In the genomic region with DNA sequence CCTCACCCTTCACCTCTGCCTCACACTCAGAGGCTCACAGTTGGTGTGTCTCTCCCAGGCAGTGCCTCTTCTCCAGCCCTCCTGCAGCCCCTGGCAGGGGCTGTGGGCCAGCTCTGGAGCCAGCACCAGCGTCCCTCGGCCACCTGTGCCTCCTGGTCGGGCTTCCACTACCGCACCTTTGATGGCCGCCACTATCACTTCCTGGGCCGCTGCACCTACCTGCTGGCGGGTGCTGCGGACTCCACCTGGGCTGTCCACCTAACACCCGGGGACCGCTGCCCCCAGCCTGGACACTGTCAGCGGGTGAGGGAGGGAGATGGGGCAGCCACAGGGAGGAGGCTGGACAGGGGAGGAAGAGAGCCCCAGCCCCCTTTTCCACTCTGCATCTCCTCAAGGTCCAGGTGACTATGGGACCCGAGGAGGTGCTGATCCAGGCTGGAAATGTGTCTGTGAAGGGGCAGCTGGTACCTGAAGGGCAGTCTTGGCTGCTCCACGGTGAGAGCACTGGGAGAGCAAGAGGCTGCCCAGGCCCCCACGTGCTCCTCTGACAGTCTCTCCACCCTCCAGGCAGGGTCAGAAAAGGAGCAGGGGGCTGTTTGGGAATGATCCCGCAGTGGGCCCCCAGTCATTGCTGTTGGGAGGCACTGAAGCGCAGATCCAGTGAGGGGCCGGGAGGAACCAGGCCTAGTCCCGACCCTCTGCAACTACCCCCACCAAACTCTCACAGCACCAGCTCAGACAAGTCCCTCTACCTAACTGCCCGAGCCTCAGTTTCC, we compare ENCODE assay signal across 31 cellular contexts. TPM values are rescaled to one million over a fixed set of nuclear protein-coding genes. Genes with fewer than 3 reads are reported as not detected.
"Had no signal": no experiment of that assay in that cellular context is flagged by ENCODE, and none has a peak within 500 bp of the region (broad histone marks: within the 10 kb centered on the region; RNA-seq: fewer than 3 reads in every experiment).

No MANE protein-coding gene starts in this region.

- H3K4me1 ChIP-seq: colonic mucosa had no signal

- H3K27me3 ChIP-seq: adrenal gland, body of pancreas, colonic mucosa, thyroid gland had no signal

- H3K36me3 ChIP-seq: adrenal gland, colonic mucosa, lower lobe of right lung, neutrophil, thyroid gland had no signal

- H3K36me3 Mint-ChIP-seq: activated naive CD4-positive, alpha-beta T cell treated with anti-CD3 and anti-CD28 coated beads, Interleukin-2, amount 50 U/mL, for 72 hours; natural killer cell treated with Interleukin-12 subunit alpha and Interleukin-12 subunit beta and Interleukin-15 and Interleukin-18, amount 100 ng/mL, for 72 hours; stimulated activated memory B cell treated with anti-CD40 and anti-IgM and Interleukin-4, amounts not matched to agents 10 μg/mL and 1 μg/mL and 100 μg/mL, for 72 hours; WTC11 had no signal

- H3K9me3 ChIP-seq: adrenal gland, body of pancreas, colonic mucosa, lower lobe of right lung, mucosa of descending colon, neutrophil, thyroid gland had no signal

- ATAC-seq: activated naive CD4-positive, alpha-beta T cell treated with anti-CD3 and anti-CD28 coated beads, Interleukin-2, amount 50 U/mL, for 72 hours; activated T-cell treated with anti-CD3 and anti-CD28 coated beads, Interleukin-2, amount 50 U/mL, for 4 hours; body of pancreas; left colon; lower lobe of right lung; mucosa of descending colon; natural killer cell treated with Interleukin-12 subunit alpha and Interleukin-12 subunit beta and Interleukin-15 and Interleukin-18, amount 100 ng/mL, for 72 hours; sciatic nerve; stimulated activated memory B cell treated with anti-CD40 and anti-IgM and Interleukin-4, amounts not matched to agents 10 μg/mL and 1 μg/mL and 100 μg/mL, for 72 hours; stimulated activated naive CD8-positive, alpha-beta T cell treated with anti-CD3 and anti-CD28 coated beads, Interleukin-15, amount 100 ng/mL, for 72 hours; T-helper 17 cell; WTC11 had no signal

- H3K9me3 Mint-ChIP-seq: activated CD4-positive, alpha-beta memory T cell treated with anti-CD3 and anti-CD28 coated beads, Interleukin-2, amount 10 ng/mL, durations not matched to agents 7 days and 5 days; activated CD4-positive, alpha-beta T cell treated with anti-CD3 and anti-CD28 coated beads, Interleukin-2, amount 10 ng/mL, durations not matched to agents 7 days and 5 days; activated naive CD4-positive, alpha-beta T cell treated with anti-CD3 and anti-CD28 coated beads, Interleukin-2, amount 50 U/mL, for 72 hours; activated T-cell treated with anti-CD3 and anti-CD28 coated beads, Interleukin-2, amount 50 U/mL, for 4 hours; activated T-helper 2 cell treated with anti-CD3 and anti-CD28 coated beads, Interferon-gamma antibody, Interleukin-2, Interleukin-4, amounts not matched to agents 10 μg/mL and 5 μg/mL and 100 μg/mL, durations not matched to agents 14 hours and 24 hours and 36 hours; natural killer cell treated with Interleukin-12 subunit alpha and Interleukin-12 subunit beta and Interleukin-15 and Interleukin-18, amount 100 ng/mL, for 72 hours; stimulated activated memory B cell treated with anti-CD40 and anti-IgM and Interleukin-4, amounts not matched to agents 10 μg/mL and 1 μg/mL and 100 μg/mL, for 72 hours; stimulated activated naive CD8-positive, alpha-beta T cell treated with anti-CD3 and anti-CD28 coated beads, Interleukin-15, amount 100 ng/mL, for 72 hours; WTC11 had no signal

- H3K27ac ChIP-seq: body of pancreas, colonic mucosa, hepatocyte, neutrophil, skin epidermis, thyroid gland had no signal

- H3K27me3 Mint-ChIP-seq: natural killer cell treated with Interleukin-12 subunit alpha and Interleukin-12 subunit beta and Interleukin-15 and Interleukin-18, amount 100 ng/mL, for 72 hours; stimulated activated memory B cell treated with anti-CD40 and anti-IgM and Interleukin-4, amounts not matched to agents 10 μg/mL and 1 μg/mL and 100 μg/mL, for 72 hours; T-helper 17 cell had no signal

- FAIRE-seq: endometrium, frontal cortex had no signal

- DNase-seq: activated CD4-positive, alpha-beta memory T cell treated with anti-CD3 and anti-CD28 coated beads, Interleukin-2, amount 10 ng/mL, durations not matched to agents 7 days and 5 days; activated CD4-positive, alpha-beta T cell treated with anti-CD3 and anti-CD28 coated beads for 1 hour; activated CD4-positive, alpha-beta T cell treated with anti-CD3 and anti-CD28 coated beads, Interleukin-2, amount 10 ng/mL, durations not matched to agents 7 days and 5 days; activated CD8-positive, alpha-beta memory T cell treated with anti-CD3 and anti-CD28 coated beads, Interleukin-2, amount 50 U/mL, for 48 hours; activated naive CD4-positive, alpha-beta T cell; activated T-cell treated with anti-CD3 and anti-CD28 coated beads, Interleukin-2, amount 50 U/mL, for 4 hours; colonic mucosa; effector CD8-positive, alpha-beta T cell; islet precursor cell; left colon; stimulated activated CD4-positive, alpha-beta T cell treated with anti-CD3 and anti-CD28 coated beads, Interleukin-4, amount 100 ng/mL, for 24 hours; SW 1271; T-helper 17 cell; T1000; thyroid gland had no signal

- H3K4me3 Mint-ChIP-seq: activated CD4-positive, alpha-beta memory T cell treated with anti-CD3 and anti-CD28 coated beads, Interleukin-2, amount 10 ng/mL, durations not matched to agents 7 days and 5 days; activated CD4-positive, alpha-beta T cell treated with anti-CD3 and anti-CD28 coated beads, Interleukin-2, amount 10 ng/mL, durations not matched to agents 7 days and 5 days; activated T-cell treated with anti-CD3 and anti-CD28 coated beads, Interleukin-2, amount 50 U/mL, for 4 hours; natural killer cell treated with Interleukin-12 subunit alpha and Interleukin-12 subunit beta and Interleukin-15 and Interleukin-18, amount 100 ng/mL, for 72 hours; stimulated activated memory B cell treated with anti-CD40 and anti-IgM and Interleukin-4, amounts not matched to agents 10 μg/mL and 1 μg/mL and 100 μg/mL, for 72 hours; stimulated activated naive CD8-positive, alpha-beta T cell treated with anti-CD3 and anti-CD28 coated beads, Interleukin-15, amount 100 ng/mL, for 72 hours; T-helper 17 cell; WTC11 had no signal

- H3K27ac Mint-ChIP-seq: activated CD4-positive, alpha-beta memory T cell treated with anti-CD3 and anti-CD28 coated beads, Interleukin-2, amount 10 ng/mL, durations not matched to agents 7 days and 5 days; activated CD4-positive, alpha-beta T cell treated with anti-CD3 and anti-CD28 coated beads, Interleukin-2, amount 10 ng/mL, durations not matched to agents 7 days and 5 days; activated naive CD4-positive, alpha-beta T cell treated with anti-CD3 and anti-CD28 coated beads, Interleukin-2, amount 50 U/mL, for 72 hours; activated T-helper 2 cell treated with anti-CD3 and anti-CD28 coated beads, Interferon-gamma antibody, Interleukin-2, Interleukin-4, amounts not matched to agents 10 μg/mL and 5 μg/mL and 100 μg/mL, durations not matched to agents 14 hours and 24 hours and 36 hours; natural killer cell treated with Interleukin-12 subunit alpha and Interleukin-12 subunit beta and Interleukin-15 and Interleukin-18, amount 100 ng/mL, for 72 hours; stimulated activated memory B cell treated with anti-CD40 and anti-IgM and Interleukin-4, amounts not matched to agents 10 μg/mL and 1 μg/mL and 100 μg/mL, for 72 hours; stimulated activated naive CD8-positive, alpha-beta T cell treated with anti-CD3 and anti-CD28 coated beads, Interleukin-15, amount 100 ng/mL, for 72 hours; T-helper 17 cell; WTC11 had no signal

- H3K4me3 ChIP-seq: adrenal gland, body of pancreas, colonic mucosa, hepatocyte, mucosa of descending colon, skin epidermis, thyroid gland had no signal

RNA-seq across cellular contexts. Expression of a gene that starts 4.4 kb away (rescaled TPM):
- total RNA-seq: activated T-helper 2 cell treated with anti-CD3 and anti-CD28 coated beads, Interferon-gamma antibody, Interleukin-2, Interleukin-4, amounts not matched to agents 10 μg/mL and 5 μg/mL and 100 μg/mL, durations not matched to agents 14 hours and 24 hours and 36 hours had no signal
